ENCODE assay signal across 13 cellular contexts in the genomic region with DNA sequence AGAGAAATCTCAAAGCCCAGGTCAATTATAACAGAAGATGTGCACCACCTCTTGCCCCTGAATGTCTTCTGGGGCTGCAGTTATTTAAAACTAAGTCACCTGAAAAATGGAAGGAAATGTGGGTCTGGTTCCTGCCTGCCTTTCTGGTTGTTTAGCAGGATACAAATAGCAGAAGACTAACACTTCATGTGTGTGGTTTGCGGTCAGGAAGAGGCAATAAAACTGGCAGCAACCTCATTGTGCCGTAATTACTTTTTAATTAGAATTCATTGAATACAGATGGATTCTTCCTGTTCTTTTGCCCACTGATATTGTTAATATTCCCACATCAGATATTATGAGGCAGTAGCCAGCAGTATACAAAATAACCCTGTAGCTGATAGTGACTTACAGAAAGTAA.
A peak's percentile ranks its signal among the peaks of the same experiment; 100 is the strongest.
DNase-seq lines count a peak whose midpoint lies in the region; ATAC-seq and TF ChIP-seq lines count a peak whose summit lies in the region.
"Had no signal": no experiment of that assay in that cellular context is flagged by ENCODE, and none has a peak within 500 bp of the region (broad histone marks: within the 10 kb centered on the region; RNA-seq: fewer than 3 reads in every experiment).

No MANE protein-coding gene starts in this region.

- H3K9ac ChIP-seq in BLaER1 (no peak overlapping the region), DND-41 (ENCODE audit: low read depth, low read length) (peak overlapping the region; percentile 4; the same call in 1 of the 2 replicates)

- TF ChIP-seq CTCF in DND-41 (IDR thresholded peaks at IDR 0.05; ENCODE audit: borderline replicate concordance, extremely low read depth, low read length, poor library complexity, severe bottlenecking), result no peak
- no peak for TF ChIP-seq CTCF in ovary (IDR thresholded peaks at IDR 0.05)

- POLR2A ChIA-PET in activated CD4-positive, alpha-beta memory T cell treated with anti-CD3 and anti-CD28 coated beads, Interleukin-2, amount 10 ng/mL, durations not matched to agents 7 days and 5 days (lab: Charles Lee), result no interaction called here

- H3K27me3 ChIP-seq in BLaER1, result no peaks in the 10 kb centered on the region
- H3K27me3 ChIP-seq in DND-41 (ENCODE audit: insufficient read depth, low read length, poor library complexity), result no peaks in the 10 kb centered on the region
- H3K27me3 ChIP-seq in ovary, result no peaks in the 10 kb centered on the region
- H3K27me3 ChIP-seq: tibial artery had no signal

- H3K36me3 ChIP-seq in BLaER1 (no peaks in the 10 kb centered on the region), DND-41 (ENCODE audit: insufficient read depth, low read length) (no peaks in the 10 kb centered on the region), ovary (no peaks in the 10 kb centered on the region)
- H3K36me3 ChIP-seq: tibial artery, WERI-Rb-1 had no signal

- no peaks in the 10 kb centered on the region for H4K20me1 ChIP-seq in BLaER1
- no peaks in the 10 kb centered on the region for H4K20me1 ChIP-seq in DND-41 (ENCODE audit: insufficient read depth, low read length)

- H3K27ac Mint-ChIP-seq in T-helper 17 cell, result no peak overlapping the region
- H3K27ac Mint-ChIP-seq in activated naive CD4-positive, alpha-beta T cell treated with anti-CD3 and anti-CD28 coated beads, Interleukin-2, amount 50 U/mL, for 72 hours, result no peak overlapping the region
- no peak overlapping the region for H3K27ac Mint-ChIP-seq in activated CD4-positive, alpha-beta memory T cell treated with anti-CD3 and anti-CD28 coated beads, Interleukin-2, amount 10 ng/mL, durations not matched to agents 7 days and 5 days
- H3K27ac Mint-ChIP-seq: activated CD8-positive, alpha-beta memory T cell treated with anti-CD3 and anti-CD28 coated beads, Interleukin-2, amount 10 ng/mL, durations not matched to agents 7 days and 5 days had no signal

- TF ChIP-seq POLR2A in ovary (IDR thresholded peaks at IDR 0.05), result no peak

- ATAC-seq in DND-41 (ENCODE audit: insufficient read depth, low read depth) (peak; percentile 72), T-helper 17 cell (no peak)
- no peak for ATAC-seq in activated naive CD4-positive, alpha-beta T cell treated with anti-CD3 and anti-CD28 coated beads, Interleukin-2, amount 50 U/mL, for 72 hours
- ATAC-seq: activated CD8-positive, alpha-beta memory T cell treated with anti-CD3 and anti-CD28 coated beads, Interleukin-2, amount 10 ng/mL, durations not matched to agents 7 days and 5 days had no signal

- H3K9me3 Mint-ChIP-seq in activated naive CD4-positive, alpha-beta T cell treated with anti-CD3 and anti-CD28 coated beads, Interleukin-2, amount 50 U/mL, for 72 hours, result peaks cover under 1 to 2% of the 10 kb centered on the region in 2 donors
- H3K9me3 Mint-ChIP-seq in activated CD4-positive, alpha-beta memory T cell treated with anti-CD3 and anti-CD28 coated beads, Interleukin-2, amount 10 ng/mL, durations not matched to agents 7 days and 5 days, result no peaks in the 10 kb centered on the region

- H2AFZ ChIP-seq in DND-41 (ENCODE audit: low read depth, low read length), result no peak overlapping the region

- H3K27ac ChIP-seq in BLaER1 (no peak overlapping the region), DND-41 (ENCODE audit: low read length) (peak overlapping the region; percentile 65), ovary (no peak overlapping the region)
- H3K27ac ChIP-seq: tibial artery, WERI-Rb-1 had no signal

- H3K79me2 ChIP-seq in DND-41 (ENCODE audit: insufficient read depth, low read length), result no peaks in the 10 kb centered on the region

- peaks cover 5% of the 10 kb centered on the region for H3K4me1 Mint-ChIP-seq in T-helper 17 cell
- H3K4me1 Mint-ChIP-seq in activated CD4-positive, alpha-beta memory T cell treated with anti-CD3 and anti-CD28 coated beads, Interleukin-2, amount 10 ng/mL, durations not matched to agents 7 days and 5 days, result peaks cover 10% of the 10 kb centered on the region

- H3K4me3 ChIP-seq in BLaER1, result no peak overlapping the region
- no peak overlapping the region for H3K4me3 ChIP-seq in DND-41 (ENCODE audit: low read depth in 1 of 2, low read length in 2 of 2)
- no peak overlapping the region for H3K4me3 ChIP-seq in ovary
- H3K4me3 ChIP-seq: tibial artery had no signal

- TF ChIP-seq EP300 in ovary (IDR thresholded peaks at IDR 0.05), result no peak

- WGBS in ovary, 3 donors, result 58 to 77% (median 74%) methylated on average over 2 of the region's 2 CpGs

- peak overlapping the region; percentile 25 for H3K4me3 Mint-ChIP-seq in T-helper 17 cell
- no peak overlapping the region for H3K4me3 Mint-ChIP-seq in activated CD4-positive, alpha-beta memory T cell treated with anti-CD3 and anti-CD28 coated beads, Interleukin-2, amount 10 ng/mL, durations not matched to agents 7 days and 5 days
- H3K4me3 Mint-ChIP-seq: activated CD8-positive, alpha-beta memory T cell treated with anti-CD3 and anti-CD28 coated beads, Interleukin-2, amount 10 ng/mL, durations not matched to agents 7 days and 5 days had no signal

- CTCF ChIA-PET in activated CD4-positive, alpha-beta memory T cell treated with anti-CD3 and anti-CD28 coated beads, Interleukin-2, amount 10 ng/mL, durations not matched to agents 7 days and 5 days (lab: Charles Lee), result no interaction called here

- intact Hi-C loops in ovary (cut with DNase I), result no loop called here

- H3K9me3 ChIP-seq in BLaER1 (no peaks in the 10 kb centered on the region), DND-41 (ENCODE audit: insufficient read depth, low read length, severe bottlenecking) (no peaks in the 10 kb centered on the region), T-helper 17 cell (ENCODE audit: control insufficient read depth, low read length, poor library complexity, severe bottlenecking) (no peaks in the 10 kb centered on the region), ovary (no peaks in the 10 kb centered on the region)
- H3K9me3 ChIP-seq: tibial artery had no signal

- no peaks in the 10 kb centered on the region for H3K36me3 Mint-ChIP-seq in T-helper 17 cell (ENCODE audit: low read depth)
- H3K36me3 Mint-ChIP-seq in activated naive CD4-positive, alpha-beta T cell treated with anti-CD3 and anti-CD28 coated beads, Interleukin-2, amount 50 U/mL, for 72 hours, result no peaks in the 10 kb centered on the region
- no peaks in the 10 kb centered on the region for H3K36me3 Mint-ChIP-seq in activated CD4-positive, alpha-beta memory T cell treated with anti-CD3 and anti-CD28 coated beads, Interleukin-2, amount 10 ng/mL, durations not matched to agents 7 days and 5 days (ENCODE audit: low read depth)
- H3K36me3 Mint-ChIP-seq: activated CD8-positive, alpha-beta memory T cell treated with anti-CD3 and anti-CD28 coated beads, Interleukin-2, amount 10 ng/mL, durations not matched to agents 7 days and 5 days had no signal

- H3K4me1 ChIP-seq in BLaER1 (peaks cover 38% of the 10 kb centered on the region), DND-41 (ENCODE audit: insufficient read depth, low read length) (peaks cover 47% of the 10 kb centered on the region), ovary (ENCODE audit: insufficient read depth) (no peaks in the 10 kb centered on the region)
- H3K4me1 ChIP-seq: tibial artery had no signal

- H3K4me2 ChIP-seq in BLaER1 (peak overlapping the region; percentile 72), DND-41 (ENCODE audit: insufficient read depth, low read length) (peak overlapping the region; percentile 42)

- DNase-seq in DND-41 (peak; percentile 70), NCI-H1105 treated with DMSO at 0.1 percent for 48 hours (lab: John Stamatoyannopoulos, UW) (peak; percentile 88), T-helper 17 cell (no peak), NCI-H226 (no peak), ovary (no peak)
- no peak for DNase-seq in activated naive CD4-positive, alpha-beta T cell treated with anti-CD3 and anti-CD28 coated beads, Interleukin-2, amount 50 U/mL, for 72 hours (ENCODE audit: low spot score in 2 of 2)
- no peak for DNase-seq in activated CD4-positive, alpha-beta memory T cell treated with anti-CD3 and anti-CD28 coated beads, Interleukin-2, amount 10 ng/mL, durations not matched to agents 7 days and 5 days
- DNase-seq: activated CD8-positive, alpha-beta memory T cell treated with anti-CD3 and anti-CD28 coated beads, Interleukin-2, amount 10 ng/mL, durations not matched to agents 7 days and 5 days; hypothalamus; NCI-H446 treated with DMSO at 0.1 percent for 48 hours; tibial artery had no signal

- no peaks in the 10 kb centered on the region for H3K27me3 Mint-ChIP-seq in T-helper 17 cell
- no peaks in the 10 kb centered on the region for H3K27me3 Mint-ChIP-seq in activated CD4-positive, alpha-beta memory T cell treated with anti-CD3 and anti-CD28 coated beads, Interleukin-2, amount 10 ng/mL, durations not matched to agents 7 days and 5 days

Comparison
In these comparisons a context has a peak if more than half of its experiments do, and no peak if none do; other contexts are left out.
1. DNase-seq: peak in DND-41 (single experiment) and NCI-H1105 treated with DMSO at 0.1 percent for 48 hours (single experiment); none in T-helper 17 cell (0 of 3), NCI-H226 (single experiment), activated naive CD4-positive, alpha-beta T cell treated with anti-CD3 and anti-CD28 coated beads, Interleukin-2, amount 50 U/mL, for 72 hours (0 of 2), activated CD4-positive, alpha-beta memory T cell treated with anti-CD3 and anti-CD28 coated beads, Interleukin-2, amount 10 ng/mL, durations not matched to agents 7 days and 5 days (single experiment) and ovary (0 of 5).